13 cellular contexts compared by ENCODE assay signal in genomic region chr12:15558915-15559528, GRCh38.
A peak's percentile ranks its signal among the peaks of the same experiment; 100 is the strongest.
DNase-seq lines count a peak whose midpoint lies in the region; ATAC-seq and TF ChIP-seq lines count a peak whose summit lies in the region.
"Had no signal": no experiment of that assay in that cellular context is flagged by ENCODE, and none has a peak within 500 bp of the region (broad histone marks: within the 10 kb centered on the region; RNA-seq: fewer than 3 reads in every experiment).

No MANE protein-coding gene starts in this region.

- intact Hi-C loops in CD4-positive, alpha-beta T cell (cut with DNase I, micrococcal nuclease): no loop called here

- CTCF ChIA-PET in CD4-positive, alpha-beta T cell (lab: Charles Lee): interaction anchor here (1.0 to 1.1 kb wide), 3 partner anchors 10 to 27 kb away, joined by 3 to 5 read pairs (median 3); no protein-coding TSS in a partner anchor

- POLR2A ChIA-PET in CD4-positive, alpha-beta T cell (lab: Charles Lee): interaction anchor here (0.7 to 5.6 kb wide), 5 partner anchors 9 to 27 kb away, joined by 3 to 33 read pairs (median 4); no protein-coding TSS in a partner anchor

- H2AFZ ChIP-seq in osteoblast (ENCODE audit: low read length) (no peak overlapping the region), MM.1S (ENCODE audit: low read length) (no peak overlapping the region)
- H2AFZ ChIP-seq: neural progenitor cell had no signal

- TF ChIP-seq CTCF in epithelial cell of esophagus (IDR thresholded peaks at IDR 0.05; ENCODE audit: insufficient read depth, low read depth, low read length, missing control alignments) (no peak), osteoblast (IDR thresholded peaks at IDR 0.05; ENCODE audit: extremely low read depth, low read depth, low read length) (no peak), MM.1S (IDR thresholded peaks at IDR 0.05; ENCODE audit: low read length) (no peak)
- TF ChIP-seq CTCF in CD4-positive, alpha-beta T cell (IDR thresholded peaks at IDR 0.05): no peak

- H3K27ac Mint-ChIP-seq in CD4-positive, alpha-beta T cell: no peak overlapping the region
- H3K27ac Mint-ChIP-seq: neural progenitor cell had no signal

- ATAC-seq in CD4-positive, alpha-beta T cell (ENCODE audit: poor library complexity): no peak

- no peaks in the 10 kb centered on the region for H4K20me1 ChIP-seq in osteoblast (ENCODE audit: insufficient read depth, low read length)
- H4K20me1 ChIP-seq in MM.1S (ENCODE audit: insufficient read depth, low read length): no peaks in the 10 kb centered on the region

- H3K9me3 Mint-ChIP-seq in CD4-positive, alpha-beta T cell: no peaks in the 10 kb centered on the region
- H3K9me3 Mint-ChIP-seq: neural progenitor cell had no signal

- H3K9me2 ChIP-seq in MM.1S (replicated peaks; ENCODE audit: insufficient read depth, low read length): no peaks in the 10 kb centered on the region

- H3K27ac ChIP-seq in osteoblast (ENCODE audit: low read depth, low read length) (peak overlapping the region; percentile 41), MM.1S (ENCODE audit: low read length) (no peak overlapping the region)
- no peak overlapping the region for H3K27ac ChIP-seq in CD4-positive, alpha-beta T cell (ENCODE audit: low read depth, low read length)
- H3K27ac ChIP-seq: neural progenitor cell, spleen, transverse colon had no signal

- no peak overlapping the region for H3K4me3 Mint-ChIP-seq in CD4-positive, alpha-beta T cell
- H3K4me3 Mint-ChIP-seq: neural progenitor cell had no signal

- H3K79me2 ChIP-seq in osteoblast (ENCODE audit: insufficient read depth, low read length) (no peaks in the 10 kb centered on the region), MM.1S (ENCODE audit: low read length) (no peaks in the 10 kb centered on the region)

- H3K9me3 ChIP-seq in osteoblast (ENCODE audit: low read depth, low read length) (no peaks in the 10 kb centered on the region), MM.1S (replicated peaks; ENCODE audit: insufficient read depth, low read length) (no peaks in the 10 kb centered on the region)
- H3K9me3 ChIP-seq in CD4-positive, alpha-beta T cell (ENCODE audit: control insufficient read depth, low read length): no peaks in the 10 kb centered on the region
- H3K9me3 ChIP-seq: spleen, transverse colon had no signal

- H3K36me3 Mint-ChIP-seq in CD4-positive, alpha-beta T cell (ENCODE audit: low read depth): peaks cover 22% of the 10 kb centered on the region
- H3K36me3 Mint-ChIP-seq: neural progenitor cell had no signal

- H3K4me1 Mint-ChIP-seq in CD4-positive, alpha-beta T cell (ENCODE audit: low read depth): peaks cover 42% of the 10 kb centered on the region
- H3K4me1 Mint-ChIP-seq: neural progenitor cell had no signal

- H3K9ac ChIP-seq in MM.1S (ENCODE audit: low read length): no peak overlapping the region
- H3K9ac ChIP-seq: neural progenitor cell had no signal

- H3F3A ChIP-seq in MM.1S (ENCODE audit: insufficient read depth, low read length): no peaks in the 10 kb centered on the region

- H3K4me3 ChIP-seq in epithelial cell of esophagus (ENCODE audit: low read length) (no peak overlapping the region), osteoblast (ENCODE audit: insufficient read depth, low read length) (no peak overlapping the region), MM.1S (ENCODE audit: low read length) (no peak overlapping the region)
- H3K4me3 ChIP-seq: neural progenitor cell, spleen, transverse colon had no signal

- peak; percentile 82 for DNase-seq in GM04503 (ENCODE audit: low read depth)
- DNase-seq in NCI-H226: peak; percentile 47
- peak; percentile 54 for DNase-seq in epithelial cell of esophagus (ENCODE audit: low read depth)
- peak; percentile 8 for DNase-seq in osteoblast (ENCODE audit: insufficient read length, low spot score, missing footprints)
- no peak for DNase-seq in MM.1S
- DNase-seq in CD4-positive, alpha-beta T cell: no peak
- DNase-seq in superior temporal gyrus (ENCODE audit: extremely low spot score): no peak
- DNase-seq: activated CD4-positive, alpha-beta T cell treated with anti-CD3 and anti-CD28 coated beads, Interleukin-2, amount 50 U/mL, for 4 hours; activated naive CD4-positive, alpha-beta T cell treated with anti-CD3 and anti-CD28 coated beads, Interleukin-2, amount 50 U/mL, for 16 hours; NCI-H2107; spleen; transverse colon had no signal

- H3K36me3 ChIP-seq in osteoblast (ENCODE audit: insufficient read depth, low read length) (no peaks in the 10 kb centered on the region), MM.1S (replicated peaks; ENCODE audit: insufficient read depth, low read length) (no peaks in the 10 kb centered on the region)
- H3K36me3 ChIP-seq: neural progenitor cell, transverse colon had no signal

- peak overlapping the region; percentile 47 for H3K4me2 ChIP-seq in osteoblast (ENCODE audit: insufficient read depth, low read length)
- H3K4me2 ChIP-seq in MM.1S (ENCODE audit: low read depth, low read length): no peak overlapping the region
- H3K4me2 ChIP-seq: neural progenitor cell had no signal

- H3K27me3 Mint-ChIP-seq in CD4-positive, alpha-beta T cell: no peaks in the 10 kb centered on the region

- H3K27me3 ChIP-seq in osteoblast (ENCODE audit: insufficient read depth, low read length) (no peaks in the 10 kb centered on the region), MM.1S (replicated peaks; ENCODE audit: insufficient read depth, low read length) (no peaks in the 10 kb centered on the region)
- no peaks in the 10 kb centered on the region for H3K27me3 ChIP-seq in CD4-positive, alpha-beta T cell (ENCODE audit: control insufficient read depth, insufficient read depth, low read length)
- H3K27me3 ChIP-seq: neural progenitor cell, spleen, transverse colon had no signal

- H3K4me1 ChIP-seq in osteoblast (ENCODE audit: insufficient read depth, low read length) (peaks cover 23% of the 10 kb centered on the region), MM.1S (ENCODE audit: low read length) (no peaks in the 10 kb centered on the region)
- H3K4me1 ChIP-seq: neural progenitor cell had no signal

Comparison
In these comparisons a context has a peak if more than half of its experiments do, and no peak if none do; other contexts are left out.
1. DNase-seq: peak in GM04503 (single experiment), NCI-H226 (single experiment), epithelial cell of esophagus (single experiment) and osteoblast (single experiment); none in MM.1S (single experiment), CD4-positive, alpha-beta T cell (0 of 10) and superior temporal gyrus (single experiment).